12 cellular contexts compared by ENCODE assay signal in the genomic region with DNA sequence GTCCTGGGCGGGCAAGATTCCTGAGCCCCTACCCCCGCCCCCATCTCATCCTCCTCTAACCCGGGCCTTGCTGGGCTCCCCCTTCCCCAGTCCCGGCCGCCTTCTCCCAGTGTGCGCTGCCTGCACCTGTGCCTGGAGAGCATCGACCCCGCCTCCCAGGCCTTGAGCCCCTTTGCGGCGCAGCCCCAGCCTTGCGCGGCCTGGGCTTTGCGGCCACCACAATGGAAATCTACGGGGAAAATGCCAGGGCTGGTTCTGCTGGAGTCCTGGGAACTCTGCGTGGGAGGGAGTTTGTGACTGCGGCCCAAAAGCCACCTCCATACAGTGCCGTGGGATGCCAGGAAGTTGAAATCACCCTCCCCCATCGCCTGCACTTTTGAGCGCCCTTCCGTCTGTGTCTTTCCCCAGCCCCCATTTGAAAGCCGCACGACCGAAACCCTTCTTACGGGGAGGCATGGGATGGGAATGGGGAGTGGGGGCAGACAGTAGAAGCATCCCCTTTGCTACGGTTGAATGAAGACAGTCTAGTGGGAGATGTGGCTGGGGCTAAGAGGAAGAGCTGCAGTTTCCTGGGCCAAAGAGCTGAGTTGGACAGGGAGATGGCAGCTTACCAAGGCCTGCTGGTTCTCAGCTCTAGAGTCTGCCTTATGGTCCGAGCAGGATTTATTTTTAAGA. TPM values are rescaled to one million over a fixed set of nuclear protein-coding genes. Genes with fewer than 3 reads are reported as not detected.
DNase-seq lines count a peak whose midpoint lies in the region; ATAC-seq, FAIRE-seq and TF ChIP-seq lines count a peak whose summit lies in the region.
"Had no signal": no experiment of that assay in that cellular context is flagged by ENCODE, and none has a peak within 500 bp of the region (broad histone marks: within the 10 kb centered on the region; RNA-seq: fewer than 3 reads in every experiment).

No MANE protein-coding gene starts in this region.

- POLR2A ChIA-PET in A673 (lab: Charles Lee; ENCODE audit: low non-redundant PET) = no interaction called here
- POLR2A ChIA-PET in IMR-90 (lab: Charles Lee; ENCODE audit: unreplicated experiment) = no interaction called here

- CTCF ChIA-PET in A673 (lab: Charles Lee) = interaction anchor here (1.0 kb wide), 2 partner anchors 10 to 184 kb away, joined by 3 to 4 read pairs; no protein-coding TSS in a partner anchor
- CTCF ChIA-PET in IMR-90 (lab: Yijun Ruan, JAX) = interaction anchor here (1.0 kb wide), 1 partner anchor 9 kb away, joined by 3 read pairs; no protein-coding TSS in a partner anchor

- no peak overlapping the region for H4K8ac ChIP-seq in IMR-90 (ENCODE audit: low read depth in 2 of 2, low read length in 2 of 2)

- H4K20me1 ChIP-seq in IMR-90 (ENCODE audit: insufficient read depth, low read length) = no peaks in the 10 kb centered on the region
- H4K20me1 ChIP-seq in keratinocyte (ENCODE audit: control insufficient read depth, extremely low read depth, insufficient read depth, low read length) = no peaks in the 10 kb centered on the region

- no peak overlapping the region for H3K56ac ChIP-seq in IMR-90 (ENCODE audit: extremely low read depth, insufficient read depth, low read length)

- H3K4ac ChIP-seq in IMR-90 (ENCODE audit: low read depth, low read length) = no peak overlapping the region

- peaks cover 6% of the 10 kb centered on the region for H3K36me3 ChIP-seq in A673 (ENCODE audit: insufficient read depth, low read length, poor library complexity, severe bottlenecking)
- no peaks in the 10 kb centered on the region for H3K36me3 ChIP-seq in IMR-90 (ENCODE audit: control insufficient read depth, insufficient read depth, low read length)
- no peaks in the 10 kb centered on the region for H3K36me3 ChIP-seq in WERI-Rb-1
- H3K36me3 ChIP-seq in keratinocyte (ENCODE audit: control insufficient read depth in 2 of 2, extremely low read depth in 1 of 2, insufficient read depth in 2 of 2, low read length in 2 of 2) = no peaks in the 10 kb centered on the region

- H3K18ac ChIP-seq in IMR-90 (ENCODE audit: low read depth, low read length) = no peak overlapping the region

- no peak overlapping the region for H4K91ac ChIP-seq in IMR-90 (ENCODE audit: insufficient read depth, low read depth, low read length)

- peak overlapping the region; percentile 86 for H3K27ac ChIP-seq in A673 (ENCODE audit: low read depth, low read length, poor library complexity, severe bottlenecking)
- H3K27ac ChIP-seq in IMR-90 (ENCODE audit: insufficient read depth, low read length) = no peak overlapping the region
- no peak overlapping the region for H3K27ac ChIP-seq in WERI-Rb-1
- no peak overlapping the region for H3K27ac ChIP-seq in keratinocyte (ENCODE audit: control insufficient read depth, insufficient read depth, low read length)

- TF ChIP-seq CTCF in A673 (conservative IDR thresholded peaks at IDR 0.05; ENCODE audit: low read depth, low read length) (no peak), IMR-90 (conservative IDR thresholded peaks at IDR 0.05; ENCODE audit: low read depth, low read length) (no peak), WERI-Rb-1 (IDR thresholded peaks at IDR 0.05; ENCODE audit: low read depth, low read length) (no peak), keratinocyte (optimal IDR thresholded peaks at IDR 0.05 in 1 of 3, IDR thresholded peaks at IDR 0.05 in 1 of 3, conservative IDR thresholded peaks at IDR 0.05 in 1 of 3; ENCODE audit: extremely low read depth in 1 of 3, insufficient read depth in 2 of 3, low read length in 3 of 3) (no peak)

- no peak for FAIRE-seq in keratinocyte (lab: Jason Lieb, UNC)
- no peak for FAIRE-seq in urothelium cell line (lab: Jason Lieb, UNC)

- H4K5ac ChIP-seq in IMR-90 (ENCODE audit: low read depth, low read length) = no peak overlapping the region

- no peaks in the 10 kb centered on the region for H3K9me3 ChIP-seq in A673 (ENCODE audit: low read depth, low read length, poor library complexity, severe bottlenecking)
- H3K9me3 ChIP-seq in IMR-90 (ENCODE audit: control insufficient read depth, insufficient read depth, low read length) = no peaks in the 10 kb centered on the region
- no peaks in the 10 kb centered on the region for H3K9me3 ChIP-seq in WERI-Rb-1 (ENCODE audit: severe bottlenecking)
- no peaks in the 10 kb centered on the region for H3K9me3 ChIP-seq in keratinocyte (ENCODE audit: control insufficient read depth, low read depth, low read length)

- ATAC-seq in IMR-90 (ENCODE audit: low read depth) = no peak
- ATAC-seq in HG02885 (IDR thresholded peaks at IDR 0.05; ENCODE audit: poor library complexity, unreplicated experiment) = no peak

- no peak overlapping the region for H3K23ac ChIP-seq in IMR-90 (ENCODE audit: low read depth, low read length)

- intact Hi-C loops in A673 (cut with micrococcal nuclease; ENCODE audit: unreplicated experiment) = loop anchor here (1.0 to 10.0 kb wide), 4 partner anchors 182 to 972 kb away; no protein-coding TSS in a partner anchor
- intact Hi-C loops in IMR-90 (cut with micrococcal nuclease) = no loop called here

- no peak overlapping the region for H2BK120ac ChIP-seq in IMR-90 (ENCODE audit: low read depth, low read length)

- 0% methylated on average over 2 of the region's 26 CpGs; no CpG with 5 or more reads in 1 of the 2 experiments for WGBS in IMR-90 (ENCODE audit: extremely low coverage in 2 of 2, insufficient read length in 1 of 2), 2 experiments

- no peaks in the 10 kb centered on the region for H3K27me3 ChIP-seq in A673 (replicated peaks; ENCODE audit: insufficient read depth, low read depth, low read length, poor library complexity)
- peaks cover 46% of the 10 kb centered on the region for H3K27me3 ChIP-seq in IMR-90 (ENCODE audit: control insufficient read depth, insufficient read depth, low read length)
- peaks cover 92% of the 10 kb centered on the region for H3K27me3 ChIP-seq in WERI-Rb-1 (ENCODE audit: insufficient read depth, low read depth, severe bottlenecking)
- H3K27me3 ChIP-seq in keratinocyte (ENCODE audit: control insufficient read depth, extremely low read depth, insufficient read depth, low read length) = peaks cover 66% of the 10 kb centered on the region

- H3K9ac ChIP-seq in IMR-90 (ENCODE audit: low read depth, low read length) (no peak overlapping the region), keratinocyte (ENCODE audit: control insufficient read depth, extremely low read depth, insufficient read depth, low read length) (no peak overlapping the region)

- H3K9me1 ChIP-seq in IMR-90 (ENCODE audit: insufficient read depth, low read length) = no peaks in the 10 kb centered on the region
- no peaks in the 10 kb centered on the region for H3K9me1 ChIP-seq in keratinocyte (ENCODE audit: control insufficient read depth, extremely low read depth, insufficient read depth, low read length)

- H2AK9ac ChIP-seq in IMR-90 (replicated peaks; ENCODE audit: low read depth, low read length, poor library complexity) = peak overlapping the region; percentile 28

- no peak overlapping the region for H2BK5ac ChIP-seq in IMR-90 (ENCODE audit: low read depth, low read length, poor library complexity, severe bottlenecking)

- H3K14ac ChIP-seq in IMR-90 (replicated peaks; ENCODE audit: low read depth, low read length) = no peak overlapping the region

- H3K4me3 ChIP-seq in A673 (ENCODE audit: low read depth, low read length, poor library complexity, severe bottlenecking) (peak overlapping the region; percentile 78), IMR-90 (ENCODE audit: insufficient read depth, low read depth, low read length) (no peak overlapping the region), WERI-Rb-1 (ENCODE audit: low read depth, low read length) (peak overlapping the region; percentile 34), keratinocyte (ENCODE audit: control insufficient read depth in 2 of 3, extremely low read depth in 1 of 3, insufficient read depth in 2 of 3, low read depth in 1 of 3, low read length in 3 of 3) (peak overlapping the region in 1 of 3 experiments; percentile 57)

- no peak for TF ChIP-seq RAD21 in IMR-90 (IDR thresholded peaks at IDR 0.05; ENCODE audit: low read length)

- peak; percentile 73 for DNase-seq in A673 (ENCODE audit: low spot score)
- no peak for DNase-seq in IMR-90
- DNase-seq in WERI-Rb-1 = no peak
- no peak for DNase-seq in keratinocyte (ENCODE audit: low read depth, low spot score)
- no peak for DNase-seq in HCEC 1CT
- no peak for DNase-seq in urothelium cell line (ENCODE audit: low spot score)
- no peak for DNase-seq in GDM1 (lab: John Stamatoyannopoulos, UW)
- DNase-seq: activated effector memory CD4-positive, alpha-beta T cell treated with Interleukin-2 at 50 U/mL for 16 hours; CD8-positive, alpha-beta memory T cell had no signal

- no peak overlapping the region for H2AK5ac ChIP-seq in IMR-90 (ENCODE audit: low read depth, low read length)

- H3K4me2 ChIP-seq in IMR-90 (ENCODE audit: low read depth, low read length) (no peak overlapping the region), keratinocyte (ENCODE audit: control insufficient read depth, extremely low read depth, insufficient read depth, low read depth, low read length) (peak overlapping the region; percentile 84)

- H2BK20ac ChIP-seq in IMR-90 (ENCODE audit: low read depth, low read length) = no peak overlapping the region

- no peaks in the 10 kb centered on the region for H3K79me2 ChIP-seq in keratinocyte (ENCODE audit: control insufficient read depth, insufficient read depth, low read length)

- BruUV-seq in A673 (replicated peaks; lab: Mats Ljungman, UMichigan) (no TSS peak), IMR-90 (replicated peaks; lab: Mats Ljungman, UMichigan) (no TSS peak)

- no peaks in the 10 kb centered on the region for H3K79me1 ChIP-seq in IMR-90 (ENCODE audit: low read depth in 1 of 2, low read length in 2 of 2)

- no peak for TF ChIP-seq POLR2A in IMR-90 (IDR thresholded peaks at IDR 0.05; ENCODE audit: low read depth, low read length)

- H2BK15ac ChIP-seq in IMR-90 (ENCODE audit: low read depth, low read length) = no peak overlapping the region

- H3K4me1 ChIP-seq in A673 (ENCODE audit: insufficient read depth, low read length, poor library complexity, severe bottlenecking) = peaks cover 41% of the 10 kb centered on the region
- H3K4me1 ChIP-seq in IMR-90 (ENCODE audit: control insufficient read depth, insufficient read depth, low read length) = no peaks in the 10 kb centered on the region
- peaks cover 15% of the 10 kb centered on the region for H3K4me1 ChIP-seq in keratinocyte (ENCODE audit: control insufficient read depth, extremely low read depth, insufficient read depth, low read length)

- H2AFZ ChIP-seq in IMR-90 (replicated peaks; ENCODE audit: low read length, poor library complexity) (peak overlapping the region; percentile 43), keratinocyte (ENCODE audit: control insufficient read depth, low read length) (no peak overlapping the region)

- in situ Hi-C loops in IMR-90 (cut with MboI; ENCODE audit: low sequenced_read_pairs) = no loop called here

- dilution Hi-C loops in IMR-90 (cut with HindIII; ENCODE audit: low sequenced_read_pairs, unreplicated experiment) (no loop called here), keratinocyte (cut with MboI; ENCODE audit: extremely low pct_ligation_motif_present, low sequenced_read_pairs) (no loop called here)

RNA-seq across cellular contexts. Expression of gene SOX2, which starts 1.0 kb away (rescaled TPM):
- total RNA-seq in A673 (2021) = 62.0 and 64.3 TPM in 2 replicates
- not detected in 2 replicates for total RNA-seq in IMR-90 (2012; rRNA removed)
- polyA plus RNA-seq in IMR-90 (2012; rRNA removed) = not detected in 2 replicates
- not detected in 2 replicates for polyA plus RNA-seq in IMR-90 (2012; cell fraction: cytosol; rRNA removed)
- polyA plus RNA-seq in IMR-90 (2012; cell fraction: nucleus; rRNA removed; ENCODE audit: low replicate concordance) = 0.06 and 0.08 TPM in 2 replicates
- polyA plus RNA-seq in keratinocyte = not detected in 3 replicates
- not detected for polyA plus RNA-seq in keratinocyte (2011; ENCODE audit: low read depth)
- polyA plus RNA-seq in keratinocyte (2011; cell fraction: cytosol; rRNA removed) = not detected in 2 replicates
- polyA plus RNA-seq in keratinocyte (2011; cell fraction: nucleus; rRNA removed) = 0.04 and 0.07 TPM in 2 replicates
- 0.08 TPM in 1 of 2 replicates, not detected in the other for polyA plus RNA-seq in keratinocyte (2012; ENCODE audit: low replicate concordance)
- not detected in 3 replicates for polyA minus RNA-seq in keratinocyte
- not detected for polyA minus RNA-seq in keratinocyte (2011; cell fraction: cytosol; rRNA and poly(A)+ RNA removed)
- not detected in 2 replicates for polyA minus RNA-seq in keratinocyte (2011; cell fraction: nucleus; rRNA and poly(A)+ RNA removed)
- total RNA-seq: CD8-positive, alpha-beta memory T cell; epithelial cell of proximal tubule; T-helper 2 cell treated with Interferon-gamma antibody and Interleukin-4, amounts not matched to agents 100 ng/mL and 5 ng/mL, for 36 hours had no signal
- polyA plus RNA-seq: CD8-positive, alpha-beta memory T cell had no signal

Comparison
In these comparisons a context has a peak if more than half of its experiments do, and no peak if none do; other contexts are left out.
1. RNA of gene SOX2, which starts 1.0 kb away (total RNA-seq): 62.0 to 64.3 TPM in A673; not detected in IMR-90; every median in the first group is over 10 times any median in the second.